Comparison of ENCODE assay signal across 8 cellular contexts in the genomic region with DNA sequence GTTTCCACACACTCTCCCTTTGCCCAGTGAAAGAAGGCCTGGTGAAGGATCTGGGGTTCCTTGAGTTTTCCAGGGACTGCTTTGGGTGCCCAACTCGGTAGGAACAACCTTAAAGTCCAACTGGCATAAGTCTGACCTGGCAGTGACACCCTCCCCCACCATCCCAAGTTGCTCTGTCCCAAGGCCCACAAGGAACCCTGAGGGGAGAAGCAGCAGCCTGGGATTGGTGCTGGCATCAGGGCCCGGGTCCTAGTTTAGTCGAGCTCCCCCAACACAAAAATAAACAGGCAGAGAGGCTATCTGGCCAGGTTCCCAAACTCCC. TPM values are rescaled to one million over a fixed set of nuclear protein-coding genes. Genes with fewer than 3 reads are reported as not detected.
DNase-seq lines count a peak whose midpoint lies in the region; ATAC-seq and TF ChIP-seq lines count a peak whose summit lies in the region.

No MANE protein-coding gene starts in this region.

- H3K79me2 ChIP-seq in GM23338 (replicated peaks; ENCODE audit: insufficient read depth) = peaks cover 58% of the 10 kb centered on the region

- DNase-seq in GM23338 (ENCODE audit: low spot score) = no peak
- no peak for DNase-seq in foreskin melanocyte
- DNase-seq in 8988T = no peak
- no peak for DNase-seq in hypothalamus (lab: John Stamatoyannopoulos, UW)
- DNase-seq in effector CD8-positive, alpha-beta T cell (lab: John Stamatoyannopoulos, UW) = no peak

- H3K4me1 Mint-ChIP-seq in GM23338 = peaks cover 51% of the 10 kb centered on the region

- peak overlapping the region; percentile 95 for H3K27ac Mint-ChIP-seq in GM23338

- H3F3A ChIP-seq in GM23338 (replicated peaks; ENCODE audit: low read depth) = no peaks in the 10 kb centered on the region

- H3K4me3 ChIP-seq in GM23338 (peak overlapping the region; percentile 99), gastroesophageal sphincter (peak overlapping the region; percentile 75 to 99), skeletal muscle tissue (ENCODE audit: low read length in 3 of 3) (peak overlapping the region; percentile 93 to 95 (median 94))

- H3K4me3 Mint-ChIP-seq in GM23338 = peak overlapping the region; percentile 97

- no peak overlapping the region for H2AFZ ChIP-seq in GM23338

- peaks cover 29% of the 10 kb centered on the region for H3K4me1 ChIP-seq in GM23338 (ENCODE audit: insufficient read depth)
- peaks cover 0 to 66% (median 37%) of the 10 kb centered on the region in 3 donors for H3K4me1 ChIP-seq in gastroesophageal sphincter
- H3K4me1 ChIP-seq in skeletal muscle tissue (ENCODE audit: control insufficient read depth in 3 of 3, insufficient read depth in 3 of 3, low read length in 3 of 3) = peaks cover 48 to 64% (median 53%) of the 10 kb centered on the region in 3 donors

- peak overlapping the region; percentile 87 to 99 (median 97) for H3K9ac ChIP-seq in skeletal muscle tissue (ENCODE audit: low read depth in 1 of 3, low read length in 3 of 3)

- TF ChIP-seq EP300 in gastroesophageal sphincter (IDR thresholded peaks at IDR 0.05) = no peak

- H3K4me2 ChIP-seq in GM23338 = peak overlapping the region; percentile 98

- no peaks in the 10 kb centered on the region for H3K9me3 ChIP-seq in gastroesophageal sphincter
- H3K9me3 ChIP-seq in skeletal muscle tissue (ENCODE audit: control insufficient read depth in 3 of 3, low read length in 3 of 3) = no peaks in the 10 kb centered on the region

- H3K9me2 ChIP-seq in GM23338 (ENCODE audit: insufficient read depth) = no peaks in the 10 kb centered on the region

- H3K27me3 ChIP-seq in GM23338 (ENCODE audit: insufficient read depth) (no peaks in the 10 kb centered on the region), gastroesophageal sphincter (no peaks in the 10 kb centered on the region), skeletal muscle tissue (ENCODE audit: control insufficient read depth in 3 of 3, insufficient read depth in 3 of 3, low read length in 3 of 3) (no peaks in the 10 kb centered on the region)

- H4K20me1 ChIP-seq in GM23338 (replicated peaks; ENCODE audit: insufficient read depth) = peaks cover 47% of the 10 kb centered on the region

- 0% methylated on average over 1 of the region's 3 CpGs; no CpG with 5 or more reads in 1 of the 2 donors for WGBS in gastroesophageal sphincter (ENCODE audit: low coverage in 1 of 2), 2 donors

- H3K27ac ChIP-seq in GM23338 (ENCODE audit: low read depth) (no peak overlapping the region), VCaP (peak overlapping the region; percentile 99), gastroesophageal sphincter (peak overlapping the region in 3 of 4 donors; percentile 93 to 99 (median 94)), skeletal muscle tissue (ENCODE audit: low read depth, low read length) (peak overlapping the region; percentile 92)

- TF ChIP-seq CTCF in GM23338 (conservative IDR thresholded peaks at IDR 0.05; ENCODE audit: low read depth in 2 of 2) (no peak), VCaP (conservative IDR thresholded peaks at IDR 0.05) (no peak), gastroesophageal sphincter (IDR thresholded peaks at IDR 0.05) (no peak)

- peaks cover 19% of the 10 kb centered on the region for H3K36me3 Mint-ChIP-seq in GM23338 (ENCODE audit: low read depth)

- ATAC-seq in GM23338 = no peak
- ATAC-seq in gastroesophageal sphincter = no peak

- H3K9me3 Mint-ChIP-seq in GM23338 = no peaks in the 10 kb centered on the region

- peaks cover 24% of the 10 kb centered on the region for H3K27me3 Mint-ChIP-seq in GM23338 (ENCODE audit: insufficient read depth, low read depth, poor library complexity)

- H3K36me3 ChIP-seq in GM23338 (ENCODE audit: insufficient read depth) (peaks cover 7% of the 10 kb centered on the region; the same call in 1 of the 2 replicates), gastroesophageal sphincter (peaks cover 0 to 14% of the 10 kb centered on the region in 2 donors), skeletal muscle tissue (ENCODE audit: control insufficient read depth in 3 of 3, insufficient read depth in 3 of 3, low read length in 3 of 3) (peaks cover 9 to 11% (median 10%) of the 10 kb centered on the region in 3 donors)

- no peak for TF ChIP-seq POLR2A in gastroesophageal sphincter (IDR thresholded peaks at IDR 0.05)

TF ChIP-seq in GM23338, 12 proteins besides CTCF, POLR2A, EP300 and RAD21 (continues in another document):
- TF ChIP-seq, protein P1, sequence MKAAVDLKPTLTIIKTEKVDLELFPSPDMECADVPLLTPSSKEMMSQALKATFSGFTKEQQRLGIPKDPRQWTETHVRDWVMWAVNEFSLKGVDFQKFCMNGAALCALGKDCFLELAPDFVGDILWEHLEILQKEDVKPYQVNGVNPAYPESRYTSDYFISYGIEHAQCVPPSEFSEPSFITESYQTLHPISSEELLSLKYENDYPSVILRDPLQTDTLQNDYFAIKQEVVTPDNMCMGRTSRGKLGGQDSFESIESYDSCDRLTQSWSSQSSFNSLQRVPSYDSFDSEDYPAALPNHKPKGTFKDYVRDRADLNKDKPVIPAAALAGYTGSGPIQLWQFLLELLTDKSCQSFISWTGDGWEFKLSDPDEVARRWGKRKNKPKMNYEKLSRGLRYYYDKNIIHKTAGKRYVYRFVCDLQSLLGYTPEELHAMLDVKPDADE (IDR thresholded peaks at IDR 0.05) = no peak
- no peak for TF ChIP-seq EZH2 (IDR thresholded peaks at IDR 0.05; ENCODE audit: low read depth, unreplicated experiment)
- no peak for TF ChIP-seq ZNF331 (CRISPR knock-in tag; IDR thresholded peaks at IDR 0.05; ENCODE audit: low read depth)
- TF ChIP-seq POLR2AphosphoS5 (IDR thresholded peaks at IDR 0.05; ENCODE audit: low read depth) = no peak
- TF ChIP-seq JUNB (IDR thresholded peaks at IDR 0.05; ENCODE audit: unreplicated experiment) = no peak
- no peak for TF ChIP-seq EZH2phosphoT487 (IDR thresholded peaks at IDR 0.05; ENCODE audit: unreplicated experiment)
- no peak for TF ChIP-seq CREB1 (CRISPR knock-in tag; IDR thresholded peaks at IDR 0.05; ENCODE audit: low read depth)
- no peak for TF ChIP-seq NANOG (IDR thresholded peaks at IDR 0.05; ENCODE audit: borderline replicate concordance)
- TF ChIP-seq ZNF114 (CRISPR knock-in tag; IDR thresholded peaks at IDR 0.05) = no peak

RNA-seq across cellular contexts. Expression of gene KMT2D, which starts 1.6 kb away (rescaled TPM):
- 86.1 and 120 TPM in 2 replicates for total RNA-seq in GM23338 (2014; rRNA removed; shearing (Covaris generic))
- 17.6 and 18.3 TPM in 2 replicates for polyA plus RNA-seq in GM23338 (2016; fragmentation: Nextera tagmentation; extraction: Ambion mirVana)
- 10 to 100 TPM; 23.6 to 75.0 (median 53.8) TPM for total RNA-seq in gastroesophageal sphincter
- 26.1 TPM for total RNA-seq in skeletal muscle tissue

RNA-seq across cellular contexts. Expression of gene RHEBL1, which starts 10.8 kb away (rescaled TPM):
- total RNA-seq in GM23338 (2014; rRNA removed; shearing (Covaris generic)) = 6.7 and 11.8 TPM in 2 replicates
- 9.4 and 10.7 TPM in 2 replicates for polyA plus RNA-seq in GM23338 (2016; fragmentation: Nextera tagmentation; extraction: Ambion mirVana)
- total RNA-seq in gastroesophageal sphincter = under 1 TPM in 1 of 4 donors, not detected in 3; 0.35 TPM
- total RNA-seq in skeletal muscle tissue = 0.52 TPM

RNA-seq across cellular contexts. Expression of gene DHH, which starts 35.6 kb away (rescaled TPM):
- total RNA-seq in GM23338 (2014; rRNA removed; shearing (Covaris generic)) = not detected in 2 replicates
- polyA plus RNA-seq in GM23338 (2016; fragmentation: Nextera tagmentation; extraction: Ambion mirVana) = 0.09 TPM in 1 of 2 replicates, not detected in the other
- total RNA-seq in gastroesophageal sphincter = 1 to 10 TPM in 2 of 4 donors, under 1 TPM in 2; 0.54 to 1.2 (median 0.85) TPM
- 1.6 TPM for total RNA-seq in skeletal muscle tissue

RNA-seq across cellular contexts. Expression of gene PRKAG1, which starts 40.4 kb away (rescaled TPM):
- 27.2 and 35.4 TPM in 2 replicates for total RNA-seq in GM23338 (2014; rRNA removed; shearing (Covaris generic))
- polyA plus RNA-seq in GM23338 (2016; fragmentation: Nextera tagmentation; extraction: Ambion mirVana) = 19.1 and 19.9 TPM in 2 replicates
- total RNA-seq in gastroesophageal sphincter (10 to 100 TPM; 55.9 to 79.9 (median 64.2) TPM), skeletal muscle tissue (41.8 TPM)

RNA-seq across cellular contexts. Expression of gene LMBR1L, which starts 51.6 kb away (rescaled TPM):
- total RNA-seq in GM23338 (2014; rRNA removed; shearing (Covaris generic)) = 33.9 and 57.0 TPM in 2 replicates
- polyA plus RNA-seq in GM23338 (2016; fragmentation: Nextera tagmentation; extraction: Ambion mirVana) = 19.8 and 24.3 TPM in 2 replicates
- total RNA-seq in gastroesophageal sphincter = 10 to 100 TPM; 17.6 to 77.5 (median 37.5) TPM
- 21.4 TPM for total RNA-seq in skeletal muscle tissue
